In the genomic region with DNA sequence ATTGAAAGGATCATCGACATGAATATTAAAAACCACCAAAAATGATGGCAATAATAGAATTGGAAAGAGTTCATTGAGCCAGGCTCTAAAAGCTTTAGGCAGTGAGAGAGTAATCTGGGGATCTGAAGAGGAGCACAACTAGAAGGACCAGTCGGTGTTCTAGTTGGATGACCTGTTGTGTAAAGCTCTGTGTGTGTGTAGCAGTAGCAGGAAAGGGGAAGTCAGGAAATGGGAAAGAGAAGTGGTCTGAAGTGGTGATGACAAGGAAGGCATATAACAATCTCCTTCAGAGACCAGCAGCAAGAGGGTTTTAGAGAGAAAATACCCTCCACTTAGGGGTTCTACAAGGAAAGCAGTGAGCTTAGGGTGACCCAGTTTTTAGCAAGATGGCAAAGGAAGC, we compare ENCODE assay signal across 1 cellular context.
TF ChIP-seq lines count a peak whose summit lies in the region.

No MANE protein-coding gene starts in this region.

TF ChIP-seq in GM23338, 12 proteins besides CTCF, POLR2A, EP300 and RAD21:
- TF ChIP-seq, protein P1, sequence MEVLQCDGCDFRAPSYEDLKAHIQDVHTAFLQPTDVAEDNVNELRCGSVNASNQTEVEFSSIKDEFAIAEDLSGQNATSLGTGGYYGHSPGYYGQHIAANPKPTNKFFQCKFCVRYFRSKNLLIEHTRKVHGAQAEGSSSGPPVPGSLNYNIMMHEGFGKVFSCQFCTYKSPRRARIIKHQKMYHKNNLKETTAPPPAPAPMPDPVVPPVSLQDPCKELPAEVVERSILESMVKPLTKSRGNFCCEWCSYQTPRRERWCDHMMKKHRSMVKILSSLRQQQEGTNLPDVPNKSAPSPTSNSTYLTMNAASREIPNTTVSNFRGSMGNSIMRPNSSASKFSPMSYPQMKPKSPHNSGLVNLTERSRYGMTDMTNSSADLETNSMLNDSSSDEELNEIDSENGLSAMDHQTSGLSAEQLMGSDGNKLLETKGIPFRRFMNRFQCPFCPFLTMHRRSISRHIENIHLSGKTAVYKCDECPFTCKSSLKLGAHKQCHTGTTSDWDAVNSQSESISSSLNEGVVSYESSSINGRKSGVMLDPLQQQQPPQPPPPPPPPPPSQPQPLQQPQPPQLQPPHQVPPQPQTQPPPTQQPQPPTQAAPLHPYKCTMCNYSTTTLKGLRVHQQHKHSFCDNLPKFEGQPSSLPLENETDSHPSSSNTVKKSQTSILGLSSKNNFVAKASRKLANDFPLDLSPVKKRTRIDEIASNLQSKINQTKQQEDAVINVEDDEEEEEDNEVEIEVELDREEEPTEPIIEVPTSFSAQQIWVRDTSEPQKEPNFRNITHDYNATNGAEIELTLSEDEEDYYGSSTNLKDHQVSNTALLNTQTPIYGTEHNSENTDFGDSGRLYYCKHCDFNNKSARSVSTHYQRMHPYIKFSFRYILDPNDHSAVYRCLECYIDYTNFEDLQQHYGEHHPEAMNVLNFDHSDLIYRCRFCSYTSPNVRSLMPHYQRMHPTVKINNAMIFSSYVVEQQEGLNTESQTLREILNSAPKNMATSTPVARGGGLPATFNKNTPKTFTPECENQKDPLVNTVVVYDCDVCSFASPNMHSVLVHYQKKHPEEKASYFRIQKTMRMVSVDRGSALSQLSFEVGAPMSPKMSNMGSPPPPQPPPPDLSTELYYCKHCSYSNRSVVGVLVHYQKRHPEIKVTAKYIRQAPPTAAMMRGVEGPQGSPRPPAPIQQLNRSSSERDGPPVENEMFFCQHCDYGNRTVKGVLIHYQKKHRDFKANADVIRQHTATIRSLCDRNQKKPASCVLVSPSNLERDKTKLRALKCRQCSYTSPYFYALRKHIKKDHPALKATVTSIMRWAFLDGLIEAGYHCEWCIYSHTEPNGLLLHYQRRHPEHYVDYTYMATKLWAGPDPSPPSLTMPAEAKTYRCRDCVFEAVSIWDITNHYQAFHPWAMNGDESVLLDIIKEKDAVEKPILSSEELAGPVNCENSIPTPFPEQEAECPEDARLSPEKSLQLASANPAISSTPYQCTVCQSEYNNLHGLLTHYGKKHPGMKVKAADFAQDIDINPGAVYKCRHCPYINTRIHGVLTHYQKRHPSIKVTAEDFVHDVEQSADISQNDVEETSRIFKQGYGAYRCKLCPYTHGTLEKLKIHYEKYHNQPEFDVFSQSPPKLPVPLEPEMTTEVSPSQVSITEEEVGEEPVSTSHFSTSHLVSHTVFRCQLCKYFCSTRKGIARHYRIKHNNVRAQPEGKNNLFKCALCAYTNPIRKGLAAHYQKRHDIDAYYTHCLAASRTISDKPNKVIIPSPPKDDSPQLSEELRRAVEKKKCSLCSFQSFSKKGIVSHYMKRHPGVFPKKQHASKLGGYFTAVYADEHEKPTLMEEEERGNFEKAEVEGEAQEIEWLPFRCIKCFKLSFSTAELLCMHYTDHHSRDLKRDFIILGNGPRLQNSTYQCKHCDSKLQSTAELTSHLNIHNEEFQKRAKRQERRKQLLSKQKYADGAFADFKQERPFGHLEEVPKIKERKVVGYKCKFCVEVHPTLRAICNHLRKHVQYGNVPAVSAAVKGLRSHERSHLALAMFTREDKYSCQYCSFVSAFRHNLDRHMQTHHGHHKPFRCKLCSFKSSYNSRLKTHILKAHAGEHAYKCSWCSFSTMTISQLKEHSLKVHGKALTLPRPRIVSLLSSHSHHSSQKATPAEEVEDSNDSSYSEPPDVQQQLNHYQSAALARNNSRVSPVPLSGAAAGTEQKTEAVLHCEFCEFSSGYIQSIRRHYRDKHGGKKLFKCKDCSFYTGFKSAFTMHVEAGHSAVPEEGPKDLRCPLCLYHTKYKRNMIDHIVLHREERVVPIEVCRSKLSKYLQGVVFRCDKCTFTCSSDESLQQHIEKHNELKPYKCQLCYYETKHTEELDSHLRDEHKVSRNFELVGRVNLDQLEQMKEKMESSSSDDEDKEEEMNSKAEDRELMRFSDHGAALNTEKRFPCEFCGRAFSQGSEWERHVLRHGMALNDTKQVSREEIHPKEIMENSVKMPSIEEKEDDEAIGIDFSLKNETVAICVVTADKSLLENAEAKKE (CRISPR knock-in tag; IDR thresholded peaks at IDR 0.05), result no peak
- TF ChIP-seq, protein P2, sequence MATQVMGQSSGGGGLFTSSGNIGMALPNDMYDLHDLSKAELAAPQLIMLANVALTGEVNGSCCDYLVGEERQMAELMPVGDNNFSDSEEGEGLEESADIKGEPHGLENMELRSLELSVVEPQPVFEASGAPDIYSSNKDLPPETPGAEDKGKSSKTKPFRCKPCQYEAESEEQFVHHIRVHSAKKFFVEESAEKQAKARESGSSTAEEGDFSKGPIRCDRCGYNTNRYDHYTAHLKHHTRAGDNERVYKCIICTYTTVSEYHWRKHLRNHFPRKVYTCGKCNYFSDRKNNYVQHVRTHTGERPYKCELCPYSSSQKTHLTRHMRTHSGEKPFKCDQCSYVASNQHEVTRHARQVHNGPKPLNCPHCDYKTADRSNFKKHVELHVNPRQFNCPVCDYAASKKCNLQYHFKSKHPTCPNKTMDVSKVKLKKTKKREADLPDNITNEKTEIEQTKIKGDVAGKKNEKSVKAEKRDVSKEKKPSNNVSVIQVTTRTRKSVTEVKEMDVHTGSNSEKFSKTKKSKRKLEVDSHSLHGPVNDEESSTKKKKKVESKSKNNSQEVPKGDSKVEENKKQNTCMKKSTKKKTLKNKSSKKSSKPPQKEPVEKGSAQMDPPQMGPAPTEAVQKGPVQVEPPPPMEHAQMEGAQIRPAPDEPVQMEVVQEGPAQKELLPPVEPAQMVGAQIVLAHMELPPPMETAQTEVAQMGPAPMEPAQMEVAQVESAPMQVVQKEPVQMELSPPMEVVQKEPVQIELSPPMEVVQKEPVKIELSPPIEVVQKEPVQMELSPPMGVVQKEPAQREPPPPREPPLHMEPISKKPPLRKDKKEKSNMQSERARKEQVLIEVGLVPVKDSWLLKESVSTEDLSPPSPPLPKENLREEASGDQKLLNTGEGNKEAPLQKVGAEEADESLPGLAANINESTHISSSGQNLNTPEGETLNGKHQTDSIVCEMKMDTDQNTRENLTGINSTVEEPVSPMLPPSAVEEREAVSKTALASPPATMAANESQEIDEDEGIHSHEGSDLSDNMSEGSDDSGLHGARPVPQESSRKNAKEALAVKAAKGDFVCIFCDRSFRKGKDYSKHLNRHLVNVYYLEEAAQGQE (IDR thresholded peaks at IDR 0.05; ENCODE audit: unreplicated experiment), result no peak
- TF ChIP-seq JUNB (IDR thresholded peaks at IDR 0.05; ENCODE audit: unreplicated experiment) (no peak), STAT1 (IDR thresholded peaks at IDR 0.05; ENCODE audit: unreplicated experiment) (no peak), POLR2AphosphoS5 (IDR thresholded peaks at IDR 0.05; ENCODE audit: low read depth) (no peak), EZH2phosphoT487 (IDR thresholded peaks at IDR 0.05; ENCODE audit: unreplicated experiment) (no peak), NANOG (IDR thresholded peaks at IDR 0.05; ENCODE audit: borderline replicate concordance) (no peak), CREB1 (CRISPR knock-in tag; IDR thresholded peaks at IDR 0.05; ENCODE audit: low read depth) (no peak), ZNF114 (CRISPR knock-in tag; IDR thresholded peaks at IDR 0.05) (no peak), EZH2 (IDR thresholded peaks at IDR 0.05; ENCODE audit: low read depth, unreplicated experiment) (no peak), ZNF331 (CRISPR knock-in tag; IDR thresholded peaks at IDR 0.05; ENCODE audit: low read depth) (no peak)
- TF ChIP-seq, protein P3, sequence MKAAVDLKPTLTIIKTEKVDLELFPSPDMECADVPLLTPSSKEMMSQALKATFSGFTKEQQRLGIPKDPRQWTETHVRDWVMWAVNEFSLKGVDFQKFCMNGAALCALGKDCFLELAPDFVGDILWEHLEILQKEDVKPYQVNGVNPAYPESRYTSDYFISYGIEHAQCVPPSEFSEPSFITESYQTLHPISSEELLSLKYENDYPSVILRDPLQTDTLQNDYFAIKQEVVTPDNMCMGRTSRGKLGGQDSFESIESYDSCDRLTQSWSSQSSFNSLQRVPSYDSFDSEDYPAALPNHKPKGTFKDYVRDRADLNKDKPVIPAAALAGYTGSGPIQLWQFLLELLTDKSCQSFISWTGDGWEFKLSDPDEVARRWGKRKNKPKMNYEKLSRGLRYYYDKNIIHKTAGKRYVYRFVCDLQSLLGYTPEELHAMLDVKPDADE (IDR thresholded peaks at IDR 0.05), result no peak
TF ChIP-seq in GM23338: peak in this region for 0.
